ENCODE assay signal across 8 cellular contexts in the genomic region with DNA sequence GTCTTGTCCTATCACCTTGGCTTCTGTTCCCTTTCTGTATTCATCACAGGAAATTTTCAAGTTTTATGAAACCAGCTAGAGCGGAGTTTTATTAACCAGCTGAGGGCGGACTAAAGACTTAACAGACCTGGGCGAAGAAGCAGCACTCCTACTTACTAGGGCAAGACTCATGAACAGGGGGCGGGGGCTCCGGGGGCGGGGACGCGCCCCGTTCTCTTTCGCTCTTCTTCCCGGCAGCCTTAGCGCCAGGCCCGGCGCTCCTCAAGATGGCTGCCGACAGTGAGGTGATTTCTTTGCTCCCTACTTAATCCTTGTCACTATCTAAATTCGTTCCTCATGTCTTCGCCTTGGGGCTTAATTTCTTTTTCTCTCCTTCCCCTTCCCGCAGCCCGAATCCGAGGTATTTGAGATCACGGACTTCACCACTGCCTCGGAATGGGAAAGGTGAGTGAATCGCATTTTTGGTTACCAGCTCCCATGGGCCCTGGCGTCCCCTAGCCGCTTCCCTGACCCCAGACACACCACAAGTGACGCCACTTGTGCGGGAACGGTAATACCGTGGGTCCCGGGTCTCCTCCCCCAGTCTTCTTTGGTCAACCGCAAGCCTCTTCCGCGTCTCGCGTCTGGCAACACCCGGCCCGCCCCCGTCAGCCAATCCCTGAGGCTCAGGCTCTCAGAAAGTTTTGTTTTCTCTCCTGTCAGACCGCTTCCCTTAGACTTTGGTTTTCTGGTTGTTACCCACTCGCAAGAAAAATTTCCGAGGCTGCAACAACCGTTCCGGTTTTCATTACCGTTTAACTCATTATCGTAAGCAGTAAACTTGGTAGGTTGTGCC. TPM values are rescaled to one million over a fixed set of nuclear protein-coding genes. Genes with fewer than 3 reads are reported as not detected.
DNase-seq lines count a peak whose midpoint lies in the region; ATAC-seq lines count a peak whose summit lies in the region.

Gene RAB3GAP1, plus strand, starts transcription at position 251 of the 835 bp plus-strand sequence. Its CDS starts 16 bp downstream, at position 267.

- no peaks in the 10 kb centered on the region for H3K27me3 ChIP-seq in endocrine pancreas (ENCODE audit: control insufficient read depth, insufficient read depth, low read length)
- H3K27me3 ChIP-seq in mesendoderm (ENCODE audit: insufficient read depth, low read length, poor library complexity) = no peaks in the 10 kb centered on the region

- H4K5ac ChIP-seq in mesendoderm (ENCODE audit: low read length) = no peak within 1 kb of the TSS

- H2BK120ac ChIP-seq in mesendoderm (ENCODE audit: low read depth, low read length) = peak within 1 kb of the TSS; percentile 3

- ATAC-seq in GM19468 (IDR thresholded peaks at IDR 0.05; ENCODE audit: extremely low read depth, unreplicated experiment) = peak; percentile 75

- H3K56ac ChIP-seq in mesendoderm (ENCODE audit: low read length) = peak within 1 kb of the TSS; percentile 90

- no peak within 1 kb of the TSS for H2BK15ac ChIP-seq in mesendoderm (replicated peaks; ENCODE audit: low read depth)

- no peak within 1 kb of the TSS for H3K4ac ChIP-seq in mesendoderm (ENCODE audit: low read depth, low read length)

- peak within 1 kb of the TSS; percentile 99 for H3K18ac ChIP-seq in mesendoderm (ENCODE audit: low read length)

- no peaks in the 10 kb centered on the region for H3K9me3 ChIP-seq in endocrine pancreas (ENCODE audit: control insufficient read depth, low read length)

- H3K36me3 ChIP-seq in endocrine pancreas (ENCODE audit: control insufficient read depth, insufficient read depth, low read length) (no peaks in the 10 kb centered on the region), mesendoderm (ENCODE audit: control insufficient read depth, insufficient read depth, low read length) (no peaks in the 10 kb centered on the region)

- H3K9ac ChIP-seq in endocrine pancreas (ENCODE audit: control insufficient read depth, insufficient read depth, low read length) = peak within 1 kb of the TSS; percentile 98
- H3K9ac ChIP-seq in mesendoderm (ENCODE audit: low read length) = peak within 1 kb of the TSS; percentile 85

- no peak within 1 kb of the TSS for H3K27ac ChIP-seq in mesendoderm (ENCODE audit: low read depth, low read length)

- no peak within 1 kb of the TSS for H3K23ac ChIP-seq in mesendoderm (ENCODE audit: low read length)

- H3K4me1 ChIP-seq in endocrine pancreas (ENCODE audit: control insufficient read depth, insufficient read depth, low read length) (peaks cover 20% of the 10 kb centered on the region), mesendoderm (ENCODE audit: control insufficient read depth, low read depth, low read length) (peaks cover 2% of the 10 kb centered on the region)

- peak within 1 kb of the TSS; percentile 73 for H3K4me3 ChIP-seq in endocrine pancreas (ENCODE audit: control insufficient read depth, insufficient read depth, low read length)
- peak within 1 kb of the TSS; percentile 69 for H3K4me3 ChIP-seq in mesendoderm (ENCODE audit: low read length)

- H3K79me1 ChIP-seq in mesendoderm (ENCODE audit: low read length) = peaks cover 6% of the 10 kb centered on the region

- no peak within 1 kb of the TSS for H4K8ac ChIP-seq in mesendoderm (ENCODE audit: low read depth, low read length)

- H2BK5ac ChIP-seq in mesendoderm (ENCODE audit: low read length) = peak within 1 kb of the TSS; percentile 64

- H2AK5ac ChIP-seq in mesendoderm (ENCODE audit: low read length) = no peak within 1 kb of the TSS

- peak within 1 kb of the TSS; percentile 91 for H3K4me2 ChIP-seq in mesendoderm (ENCODE audit: low read length)

- peak; percentile 59 for DNase-seq in CMK (ENCODE audit: low read depth)
- peak; percentile 57 for DNase-seq in HS-27A (ENCODE audit: low read depth)
- DNase-seq in NOMO-1 treated with dmso at 0.1 percent for 144 hours (lab: John Stamatoyannopoulos, UW; ENCODE audit: unreplicated experiment) = peak; percentile 77
- peak; percentile 78 to 91 (median 82) for DNase-seq in activated CD8-positive, alpha-beta memory T cell treated with anti-CD3 and anti-CD28 coated beads for 48 hours (ENCODE audit: low read depth in 2 of 3, low spot score in 2 of 3)
- peak; percentile 93 for DNase-seq in mesendoderm
- peak; percentile 83 for DNase-seq in stimulated activated CD8-positive, alpha-beta memory T cell treated with anti-CD3 and anti-CD28 coated beads, Interleukin-12 subunit alpha, Interleukin-12 subunit beta, amount 100 ng/mL, for 4 hours (ENCODE audit: low read depth)

- WGBS in mesendoderm (ENCODE audit: extremely low coverage, insufficient coverage, low lambda C conversion rate) = no CpG with 5 or more reads among the region's 45 CpGs

- peaks cover 21% of the 10 kb centered on the region for H3K79me2 ChIP-seq in mesendoderm (ENCODE audit: control insufficient read depth, insufficient read depth, low read length)

RNA-seq across cellular contexts. Expression of gene RAB3GAP1, which starts in this region (rescaled TPM):
- polyA plus RNA-seq in mesendoderm (2013, experiment 1 of 2) = 24.0 TPM
- 23.2 TPM for polyA plus RNA-seq in mesendoderm (2013, experiment 2 of 2)
